8 cellular contexts compared by ENCODE assay signal in the genomic region with DNA sequence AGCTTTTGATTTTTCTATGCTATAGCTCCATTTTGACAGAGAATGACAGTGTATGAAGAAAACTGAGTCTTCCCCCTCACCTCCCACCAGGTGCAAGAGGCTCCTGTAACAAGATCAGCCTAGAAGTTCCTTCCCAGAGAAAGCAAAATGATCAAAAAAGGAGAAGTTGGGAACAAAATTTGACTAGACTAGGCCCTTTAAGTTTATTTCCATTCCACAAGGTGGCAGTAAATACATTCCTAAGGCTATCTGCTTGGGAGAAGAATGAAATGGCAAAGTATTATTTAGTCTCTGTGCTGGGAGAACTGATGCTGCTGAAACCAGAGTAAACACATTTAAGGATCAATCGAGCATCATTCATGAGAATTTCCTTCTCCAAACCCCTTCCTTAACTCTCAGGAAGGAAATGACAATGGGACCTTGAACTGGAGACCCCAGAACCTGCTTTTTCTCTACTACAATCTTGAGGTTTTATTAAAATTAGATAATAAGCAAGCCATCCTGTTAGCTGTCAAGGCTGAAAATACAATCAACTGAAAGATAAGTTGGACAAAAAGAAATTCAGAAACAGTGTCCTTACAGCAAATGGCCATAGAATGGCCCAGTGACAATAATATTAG.
DNase-seq lines count a peak whose midpoint lies in the region; ATAC-seq and TF ChIP-seq lines count a peak whose summit lies in the region.

No MANE protein-coding gene starts in this region.

- H3K36me3 ChIP-seq in breast epithelium, result no peaks in the 10 kb centered on the region
- no peaks in the 10 kb centered on the region for H3K36me3 ChIP-seq in effector memory CD4-positive, alpha-beta T cell (ENCODE audit: control insufficient read depth, insufficient read depth, low read length)

- ATAC-seq in GM18907 (IDR thresholded peaks at IDR 0.05; ENCODE audit: unreplicated experiment), result no peak
- no peak for ATAC-seq in GM21526 (IDR thresholded peaks at IDR 0.05; ENCODE audit: low FRiP score, unreplicated experiment)

- DNase-seq in NCI-H82 (lab: John Stamatoyannopoulos, UW), result peak; percentile 47
- DNase-seq in NCI-H82 treated with DMSO at 0.1 percent for 48 hours (lab: John Stamatoyannopoulos, UW; ENCODE audit: unreplicated experiment), result no peak
- peak; percentile 16 for DNase-seq in NCI-H2227 (lab: John Stamatoyannopoulos, UW; ENCODE audit: unreplicated experiment)
- DNase-seq in breast epithelium (ENCODE audit: low spot score in 2 of 2), result no peak
- peak; percentile 91 for DNase-seq in left kidney (ENCODE audit: low read depth, low spot score)
- no peak for DNase-seq in effector memory CD4-positive, alpha-beta T cell

- no peaks in the 10 kb centered on the region for H3K27me3 ChIP-seq in breast epithelium
- no peaks in the 10 kb centered on the region for H3K27me3 ChIP-seq in effector memory CD4-positive, alpha-beta T cell (replicated peaks; ENCODE audit: control insufficient read depth, insufficient read depth, low read length, poor library complexity, severe bottlenecking)

- no peaks in the 10 kb centered on the region for H3K9me3 ChIP-seq in breast epithelium
- H3K9me3 ChIP-seq in effector memory CD4-positive, alpha-beta T cell (ENCODE audit: control insufficient read depth, low read length), result no peaks in the 10 kb centered on the region

- H3K4me1 ChIP-seq in breast epithelium, result no peaks in the 10 kb centered on the region
- no peaks in the 10 kb centered on the region for H3K4me1 ChIP-seq in effector memory CD4-positive, alpha-beta T cell (ENCODE audit: control insufficient read depth, insufficient read depth, low read length, poor library complexity, severe bottlenecking)

- H3K27ac ChIP-seq in breast epithelium, result peak overlapping the region; percentile 40
- no peak overlapping the region for H3K27ac ChIP-seq in effector memory CD4-positive, alpha-beta T cell (ENCODE audit: insufficient read depth, low read length, poor library complexity, severe bottlenecking)

- no peak for TF ChIP-seq POLR2A in breast epithelium (IDR thresholded peaks at IDR 0.05)

- intact Hi-C loops in breast epithelium (cut with DNase I; ENCODE audit: low total_unique reads), result no loop called here

- TF ChIP-seq CTCF in breast epithelium (IDR thresholded peaks at IDR 0.05), result peak; percentile 36 to 77 (median 77)

- H3K4me3 ChIP-seq in breast epithelium, result no peak overlapping the region
- H3K4me3 ChIP-seq in effector memory CD4-positive, alpha-beta T cell (ENCODE audit: insufficient read depth, low read depth, low read length, poor library complexity, severe bottlenecking), result no peak overlapping the region

Comparison
In these comparisons a context has a peak if more than half of its experiments do, and no peak if none do; other contexts are left out.
1. DNase-seq: peak in NCI-H82 (single experiment), NCI-H2227 (single experiment) and left kidney (single experiment); none in NCI-H82 treated with DMSO at 0.1 percent for 48 hours (single experiment), breast epithelium (0 of 2) and effector memory CD4-positive, alpha-beta T cell (0 of 3).